Comparison of ENCODE assay signal across 1 cellular context in the genomic region with DNA sequence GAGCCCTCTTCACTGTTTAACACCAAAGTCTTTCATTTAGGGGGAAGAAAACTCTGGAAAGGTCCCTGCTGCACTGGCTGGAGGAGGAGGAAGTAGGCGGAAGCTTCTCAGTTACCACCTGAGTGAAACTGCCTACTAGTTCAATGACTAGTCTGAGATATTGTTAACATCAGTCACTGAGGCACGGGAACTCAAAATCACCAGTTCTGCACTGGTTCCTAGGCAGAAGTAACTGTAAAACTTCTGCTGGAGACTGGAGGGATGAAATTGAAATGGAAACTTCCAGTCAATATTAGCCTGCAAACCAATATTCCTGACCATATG.
TF ChIP-seq lines count a peak whose summit lies in the region.

No MANE protein-coding gene starts in this region.

TF ChIP-seq in H1, 55 proteins besides CTCF, POLR2A, EP300 and RAD21:
- TF ChIP-seq BACH1 (IDR thresholded peaks at IDR 0.05; ENCODE audit: low read length) (no peak), BRCA1 (IDR thresholded peaks at IDR 0.05; ENCODE audit: low read depth, low read length) (no peak), KDM1A (IDR thresholded peaks at IDR 0.05; ENCODE audit: borderline replicate concordance, low read length) (no peak), SIN3A (conservative IDR thresholded peaks at IDR 0.05 in 1 of 2, IDR thresholded peaks at IDR 0.05 in 1 of 2; ENCODE audit: low read depth in 1 of 2, low read length in 2 of 2) (no peak), SP2 (IDR thresholded peaks at IDR 0.05; ENCODE audit: low read length) (no peak), CREB1 (IDR thresholded peaks at IDR 0.05) (no peak), HDAC6 (IDR thresholded peaks at IDR 0.05; ENCODE audit: low read depth, low read length) (no peak), KDM4A (IDR thresholded peaks at IDR 0.05; ENCODE audit: low read depth, low read length, severe bottlenecking) (no peak)
- TF ChIP-seq, protein P1, sequence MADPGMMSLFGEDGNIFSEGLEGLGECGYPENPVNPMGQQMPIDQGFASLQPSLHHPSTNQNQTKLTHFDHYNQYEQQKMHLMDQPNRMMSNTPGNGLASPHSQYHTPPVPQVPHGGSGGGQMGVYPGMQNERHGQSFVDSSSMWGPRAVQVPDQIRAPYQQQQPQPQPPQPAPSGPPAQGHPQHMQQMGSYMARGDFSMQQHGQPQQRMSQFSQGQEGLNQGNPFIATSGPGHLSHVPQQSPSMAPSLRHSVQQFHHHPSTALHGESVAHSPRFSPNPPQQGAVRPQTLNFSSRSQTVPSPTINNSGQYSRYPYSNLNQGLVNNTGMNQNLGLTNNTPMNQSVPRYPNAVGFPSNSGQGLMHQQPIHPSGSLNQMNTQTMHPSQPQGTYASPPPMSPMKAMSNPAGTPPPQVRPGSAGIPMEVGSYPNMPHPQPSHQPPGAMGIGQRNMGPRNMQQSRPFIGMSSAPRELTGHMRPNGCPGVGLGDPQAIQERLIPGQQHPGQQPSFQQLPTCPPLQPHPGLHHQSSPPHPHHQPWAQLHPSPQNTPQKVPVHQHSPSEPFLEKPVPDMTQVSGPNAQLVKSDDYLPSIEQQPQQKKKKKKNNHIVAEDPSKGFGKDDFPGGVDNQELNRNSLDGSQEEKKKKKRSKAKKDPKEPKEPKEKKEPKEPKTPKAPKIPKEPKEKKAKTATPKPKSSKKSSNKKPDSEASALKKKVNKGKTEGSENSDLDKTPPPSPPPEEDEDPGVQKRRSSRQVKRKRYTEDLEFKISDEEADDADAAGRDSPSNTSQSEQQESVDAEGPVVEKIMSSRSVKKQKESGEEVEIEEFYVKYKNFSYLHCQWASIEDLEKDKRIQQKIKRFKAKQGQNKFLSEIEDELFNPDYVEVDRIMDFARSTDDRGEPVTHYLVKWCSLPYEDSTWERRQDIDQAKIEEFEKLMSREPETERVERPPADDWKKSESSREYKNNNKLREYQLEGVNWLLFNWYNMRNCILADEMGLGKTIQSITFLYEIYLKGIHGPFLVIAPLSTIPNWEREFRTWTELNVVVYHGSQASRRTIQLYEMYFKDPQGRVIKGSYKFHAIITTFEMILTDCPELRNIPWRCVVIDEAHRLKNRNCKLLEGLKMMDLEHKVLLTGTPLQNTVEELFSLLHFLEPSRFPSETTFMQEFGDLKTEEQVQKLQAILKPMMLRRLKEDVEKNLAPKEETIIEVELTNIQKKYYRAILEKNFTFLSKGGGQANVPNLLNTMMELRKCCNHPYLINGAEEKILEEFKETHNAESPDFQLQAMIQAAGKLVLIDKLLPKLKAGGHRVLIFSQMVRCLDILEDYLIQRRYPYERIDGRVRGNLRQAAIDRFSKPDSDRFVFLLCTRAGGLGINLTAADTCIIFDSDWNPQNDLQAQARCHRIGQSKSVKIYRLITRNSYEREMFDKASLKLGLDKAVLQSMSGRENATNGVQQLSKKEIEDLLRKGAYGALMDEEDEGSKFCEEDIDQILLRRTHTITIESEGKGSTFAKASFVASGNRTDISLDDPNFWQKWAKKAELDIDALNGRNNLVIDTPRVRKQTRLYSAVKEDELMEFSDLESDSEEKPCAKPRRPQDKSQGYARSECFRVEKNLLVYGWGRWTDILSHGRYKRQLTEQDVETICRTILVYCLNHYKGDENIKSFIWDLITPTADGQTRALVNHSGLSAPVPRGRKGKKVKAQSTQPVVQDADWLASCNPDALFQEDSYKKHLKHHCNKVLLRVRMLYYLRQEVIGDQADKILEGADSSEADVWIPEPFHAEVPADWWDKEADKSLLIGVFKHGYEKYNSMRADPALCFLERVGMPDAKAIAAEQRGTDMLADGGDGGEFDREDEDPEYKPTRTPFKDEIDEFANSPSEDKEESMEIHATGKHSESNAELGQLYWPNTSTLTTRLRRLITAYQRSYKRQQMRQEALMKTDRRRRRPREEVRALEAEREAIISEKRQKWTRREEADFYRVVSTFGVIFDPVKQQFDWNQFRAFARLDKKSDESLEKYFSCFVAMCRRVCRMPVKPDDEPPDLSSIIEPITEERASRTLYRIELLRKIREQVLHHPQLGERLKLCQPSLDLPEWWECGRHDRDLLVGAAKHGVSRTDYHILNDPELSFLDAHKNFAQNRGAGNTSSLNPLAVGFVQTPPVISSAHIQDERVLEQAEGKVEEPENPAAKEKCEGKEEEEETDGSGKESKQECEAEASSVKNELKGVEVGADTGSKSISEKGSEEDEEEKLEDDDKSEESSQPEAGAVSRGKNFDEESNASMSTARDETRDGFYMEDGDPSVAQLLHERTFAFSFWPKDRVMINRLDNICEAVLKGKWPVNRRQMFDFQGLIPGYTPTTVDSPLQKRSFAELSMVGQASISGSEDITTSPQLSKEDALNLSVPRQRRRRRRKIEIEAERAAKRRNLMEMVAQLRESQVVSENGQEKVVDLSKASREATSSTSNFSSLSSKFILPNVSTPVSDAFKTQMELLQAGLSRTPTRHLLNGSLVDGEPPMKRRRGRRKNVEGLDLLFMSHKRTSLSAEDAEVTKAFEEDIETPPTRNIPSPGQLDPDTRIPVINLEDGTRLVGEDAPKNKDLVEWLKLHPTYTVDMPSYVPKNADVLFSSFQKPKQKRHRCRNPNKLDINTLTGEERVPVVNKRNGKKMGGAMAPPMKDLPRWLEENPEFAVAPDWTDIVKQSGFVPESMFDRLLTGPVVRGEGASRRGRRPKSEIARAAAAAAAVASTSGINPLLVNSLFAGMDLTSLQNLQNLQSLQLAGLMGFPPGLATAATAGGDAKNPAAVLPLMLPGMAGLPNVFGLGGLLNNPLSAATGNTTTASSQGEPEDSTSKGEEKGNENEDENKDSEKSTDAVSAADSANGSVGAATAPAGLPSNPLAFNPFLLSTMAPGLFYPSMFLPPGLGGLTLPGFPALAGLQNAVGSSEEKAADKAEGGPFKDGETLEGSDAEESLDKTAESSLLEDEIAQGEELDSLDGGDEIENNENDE (IDR thresholded peaks at IDR 0.05; ENCODE audit: insufficient replicate concordance, low read length) = no peak
